Comparison of ENCODE assay signal across 9 cellular contexts in genomic region chr17:28950752-28951427, GRCh38. TPM values are rescaled to one million over a fixed set of nuclear protein-coding genes. Genes with fewer than 3 reads are reported as not detected.
A peak's percentile ranks its signal among the peaks of the same experiment; 100 is the strongest.
DNase-seq lines count a peak whose midpoint lies in the region; ATAC-seq, FAIRE-seq and TF ChIP-seq lines count a peak whose summit lies in the region.
"Had no signal": no experiment of that assay in that cellular context is flagged by ENCODE, and none has a peak within 500 bp of the region (broad histone marks: within the 10 kb centered on the region; RNA-seq: fewer than 3 reads in every experiment).

No MANE protein-coding gene starts in this region.

- DNase-seq in activated CD4-positive, CD25-positive, alpha-beta regulatory T cell treated with anti-CD3 and anti-CD28 coated beads, Interleukin-2, amount 50 U/mL, for 72 hours = peak; percentile 43
- DNase-seq in right atrium auricular region (ENCODE audit: low spot score) = no peak
- no peak for DNase-seq in smooth muscle cell (lab: John Stamatoyannopoulos, UW; ENCODE audit: unreplicated experiment)
- DNase-seq in iPS-NIHi11 (ENCODE audit: low spot score) = no peak
- no peak for DNase-seq in GM12892 (ENCODE audit: insufficient read length)
- no peak for DNase-seq in kidney tubule cell (ENCODE audit: low spot score)

- H3K4me1 ChIP-seq in right atrium auricular region (peaks cover 0 to 46% of the 10 kb centered on the region in 2 donors), smooth muscle cell (ENCODE audit: low read depth) (peaks cover 20% of the 10 kb centered on the region)

- H3K9me3 ChIP-seq in right atrium auricular region (no peaks in the 10 kb centered on the region), smooth muscle cell (replicated peaks; ENCODE audit: low read depth) (no peaks in the 10 kb centered on the region)

- H3K36me3 ChIP-seq in right atrium auricular region (no peaks in the 10 kb centered on the region), smooth muscle cell (ENCODE audit: low read depth) (no peaks in the 10 kb centered on the region)

- 2% methylated on average over 10 of the region's 51 CpGs for WGBS in smooth muscle cell (ENCODE audit: low lambda C conversion rate)

- H3K9ac ChIP-seq in smooth muscle cell (ENCODE audit: low read depth) = peak overlapping the region; percentile 82

- peaks cover 24% of the 10 kb centered on the region for H3F3A ChIP-seq in smooth muscle cell (ENCODE audit: low read depth)

- H3K4me3 ChIP-seq in WI38 (ENCODE audit: low read depth, low read length) (peak overlapping the region; percentile 83), right atrium auricular region (peak overlapping the region; percentile 93 to 98), smooth muscle cell (peak overlapping the region; percentile 90)

- peak overlapping the region; percentile 41 for H2AFZ ChIP-seq in smooth muscle cell (ENCODE audit: low read depth)

- peaks cover 47% of the 10 kb centered on the region for H3K79me2 ChIP-seq in smooth muscle cell (ENCODE audit: low read depth)

- no peaks in the 10 kb centered on the region for H3K27me3 ChIP-seq in right atrium auricular region
- H3K27me3 ChIP-seq in smooth muscle cell (ENCODE audit: low read depth) = no peaks in the 10 kb centered on the region

- TF ChIP-seq POLR2A in GM12892 (IDR thresholded peaks at IDR 0.05; ENCODE audit: low read depth, low read length) = no peak

- ATAC-seq in activated CD4-positive, CD25-positive, alpha-beta regulatory T cell treated with anti-CD3 and anti-CD28 coated beads, Interleukin-2, amount 50 U/mL, for 24 hours = no peak

- peak overlapping the region; percentile 98 for H3K4me2 ChIP-seq in smooth muscle cell

- H3K27ac ChIP-seq in right atrium auricular region (peak overlapping the region; percentile 91 to 95), smooth muscle cell (ENCODE audit: low read depth) (peak overlapping the region; percentile 86)

- FAIRE-seq in GM12892 (lab: Jason Lieb, UNC) = no peak
- FAIRE-seq: colon had no signal

- TF ChIP-seq CTCF in WI38 (IDR thresholded peaks at IDR 0.05; ENCODE audit: low read depth, low read length) (no peak), right atrium auricular region (IDR thresholded peaks at IDR 0.05) (no peak), smooth muscle cell (IDR thresholded peaks at IDR 0.05; ENCODE audit: borderline replicate concordance, insufficient read depth, poor library complexity, severe bottlenecking) (no peak)

- peaks cover 32% of the 10 kb centered on the region for H4K20me1 ChIP-seq in smooth muscle cell (ENCODE audit: low read depth)

RNA-seq across cellular contexts. Expression of gene PHF12, which starts 0.4 kb away (rescaled TPM):
- total RNA-seq in right atrium auricular region (10 to 100 TPM; 19.6 to 35.7 TPM), smooth muscle cell (17.8 and 18.9 TPM in 2 replicates)
- polyA plus RNA-seq in smooth muscle cell = 12.2 and 14.0 TPM in 2 replicates
- 18.2 TPM for polyA plus RNA-seq in GM12892 (2012; ENCODE audit: missing spikeins)

RNA-seq across cellular contexts. Expression of gene DHRS13, which starts 48.0 kb away (rescaled TPM):
- 1 to 10 TPM; 2.5 to 3.9 TPM for total RNA-seq in right atrium auricular region
- 6.0 and 8.2 TPM in 2 replicates for total RNA-seq in smooth muscle cell
- 10.1 and 10.5 TPM in 2 replicates for polyA plus RNA-seq in smooth muscle cell
- polyA plus RNA-seq in GM12892 (2012; ENCODE audit: missing spikeins) = 5.9 TPM

RNA-seq across cellular contexts. Expression of gene FLOT2, which starts 53.4 kb away (rescaled TPM):
- total RNA-seq in right atrium auricular region = 10 to 100 TPM; 52.8 to 57.7 TPM
- 18.1 and 20.1 TPM in 2 replicates for total RNA-seq in smooth muscle cell
- polyA plus RNA-seq in smooth muscle cell = 40.1 and 58.3 TPM in 2 replicates
- polyA plus RNA-seq in GM12892 (2012; ENCODE audit: missing spikeins) = 38.4 TPM

RNA-seq across cellular contexts. Expression of gene SEZ6, which starts 54.9 kb away (rescaled TPM):
- total RNA-seq in right atrium auricular region = under 1 TPM in 1 of 2 donors, not detected in 1; 0.35 TPM
- total RNA-seq in smooth muscle cell = not detected in 2 replicates
- 0.64 TPM in 1 of 2 replicates, not detected in the other for polyA plus RNA-seq in smooth muscle cell
- 0.89 TPM for polyA plus RNA-seq in GM12892 (2012; ENCODE audit: missing spikeins)
